12 cellular contexts compared by ENCODE assay signal in the genomic region with DNA sequence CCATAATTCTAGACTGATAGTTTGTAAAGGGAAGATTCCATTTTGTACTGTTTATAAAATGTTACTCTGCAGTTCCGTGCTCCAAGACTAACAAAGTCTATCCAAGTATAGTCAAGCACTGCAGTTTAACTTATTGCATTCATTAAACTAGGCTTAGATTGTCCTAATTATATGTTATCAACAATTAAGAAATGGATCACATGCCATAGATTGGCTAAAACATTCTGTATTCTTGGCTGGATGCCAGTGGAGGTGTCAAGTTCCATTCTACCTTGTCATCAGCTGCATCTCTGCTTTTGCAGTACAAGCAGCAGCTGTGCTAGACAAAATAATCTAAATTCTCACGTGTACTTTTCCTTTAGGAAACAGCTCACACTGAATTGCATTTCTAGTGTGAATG.
A peak's percentile ranks its signal among the peaks of the same experiment; 100 is the strongest.
DNase-seq lines count a peak whose midpoint lies in the region; ATAC-seq, FAIRE-seq and TF ChIP-seq lines count a peak whose summit lies in the region.
"Had no signal": no experiment of that assay in that cellular context is flagged by ENCODE, and none has a peak within 500 bp of the region (broad histone marks: within the 10 kb centered on the region; RNA-seq: fewer than 3 reads in every experiment).

No MANE protein-coding gene starts in this region.

- no peaks in the 10 kb centered on the region for H3K36me3 ChIP-seq in SJCRH30
- H3K36me3 ChIP-seq in adrenal gland (replicated peaks in 1 of 2), result no peaks in the 10 kb centered on the region

- intact Hi-C loops in adrenal gland (cut with DNase I), result no loop called here

- TF ChIP-seq POLR2A in GM12892 (IDR thresholded peaks at IDR 0.05; ENCODE audit: low read depth, low read length) (no peak), adrenal gland (IDR thresholded peaks at IDR 0.05) (no peak)

- H3K27me3 ChIP-seq in SJCRH30, result no peaks in the 10 kb centered on the region
- H3K27me3 ChIP-seq in adrenal gland, result no peaks in the 10 kb centered on the region

- H3K4me1 ChIP-seq in SJCRH30 (peaks cover 48% of the 10 kb centered on the region), adrenal gland (replicated peaks in 1 of 2) (no peaks in the 10 kb centered on the region)

- H3K27ac ChIP-seq in SJCRH30 (peak overlapping the region; percentile 61; the same call in 1 of the 2 replicates), adrenal gland (no peak overlapping the region)
- H3K27ac ChIP-seq: KMS-11 had no signal

- DNase-seq in GM12892 (ENCODE audit: insufficient read length), result no peak
- peak; percentile 18 to 43 for DNase-seq in NCI-H1930 (lab: John Stamatoyannopoulos, UW)
- peak; percentile 68 to 83 for DNase-seq in SJCRH30
- DNase-seq in myocyte (ENCODE audit: low read depth), result peak; percentile 82
- no peak for DNase-seq in adrenal gland
- no peak for DNase-seq in HTR-8/SVneo (ENCODE audit: insufficient read length, low spot score)
- DNase-seq: activated CD8-positive, alpha-beta memory T cell treated with anti-CD3 and anti-CD28 coated beads, Interleukin-2, amount 50 U/mL, for 48 hours; cerebellar nuclear complex; DMS79 had no signal

- H3K4me3 ChIP-seq in SJCRH30 (no peak overlapping the region), adrenal gland (no peak overlapping the region)

- no peak for TF ChIP-seq CTCF in adrenal gland (IDR thresholded peaks at IDR 0.05)

- H3K9me3 ChIP-seq in SJCRH30 (replicated peaks), result no peaks in the 10 kb centered on the region
- no peaks in the 10 kb centered on the region for H3K9me3 ChIP-seq in adrenal gland (replicated peaks in 1 of 3)

- FAIRE-seq in GM12892 (lab: Jason Lieb, UNC) (peak; percentile 14), HTR-8/SVneo (lab: Jason Lieb, UNC) (no peak)

- 73 to 78% (median 75%) methylated on average over 2 of the region's 2 CpGs for WGBS in adrenal gland, 4 donors

- ATAC-seq in HG02571 (IDR thresholded peaks at IDR 0.05; ENCODE audit: unreplicated experiment) (no peak), GM19023 (IDR thresholded peaks at IDR 0.05; ENCODE audit: unreplicated experiment) (no peak)

Comparison
In these comparisons a context has a peak if more than half of its experiments do, and no peak if none do; other contexts are left out.
1. DNase-seq: peak in NCI-H1930 (2 of 2), SJCRH30 (2 of 2) and myocyte (single experiment); none in GM12892 (single experiment), adrenal gland (0 of 7) and HTR-8/SVneo (single experiment).